In the genomic region with DNA sequence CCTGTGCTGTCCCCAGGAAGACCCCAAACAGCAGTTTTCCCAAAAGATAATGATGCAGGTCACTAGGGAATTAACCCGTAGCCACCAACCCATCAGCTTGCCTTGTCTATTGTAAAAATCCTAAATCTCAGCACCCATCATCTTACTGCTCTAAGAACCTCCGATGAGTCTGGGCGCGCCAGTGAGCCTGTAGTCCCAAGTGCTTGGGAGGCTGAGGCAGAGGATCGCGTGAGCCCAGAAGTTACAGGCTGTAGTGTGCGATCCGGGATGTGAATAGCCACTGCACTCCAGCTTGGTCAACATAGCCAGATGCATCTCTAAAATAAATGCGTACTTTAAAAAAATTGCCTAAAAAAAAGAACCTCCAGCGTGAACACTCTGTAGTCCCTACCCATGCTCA, we compare ENCODE assay signal across 9 cellular contexts. TPM values are rescaled to one million over a fixed set of nuclear protein-coding genes. Genes with fewer than 3 reads are reported as not detected.
DNase-seq lines count a peak whose midpoint lies in the region; ATAC-seq, FAIRE-seq and TF ChIP-seq lines count a peak whose summit lies in the region.
"Had no signal": no experiment of that assay in that cellular context is flagged by ENCODE, and none has a peak within 500 bp of the region (broad histone marks: within the 10 kb centered on the region; RNA-seq: fewer than 3 reads in every experiment).

No MANE protein-coding gene starts in this region.

- H3K4me1 Mint-ChIP-seq in astrocyte (ENCODE audit: low read depth, unreplicated experiment), result peaks cover 2% of the 10 kb centered on the region

- TF ChIP-seq RAD21 in HepG2 (CRISPR knock-in tag; IDR thresholded peaks at IDR 0.05), result no peak

- H3K4me2 ChIP-seq in astrocyte (ENCODE audit: low read length) (peak overlapping the region; percentile 88), HepG2 (ENCODE audit: low read depth, low read length) (peak overlapping the region; percentile 87)

- no peak overlapping the region for H3K27ac ChIP-seq in HUES6 (ENCODE audit: low read depth, low read length)
- H3K27ac ChIP-seq in astrocyte (ENCODE audit: low read depth, low read length), result no peak overlapping the region
- peak overlapping the region; percentile 86 for H3K27ac ChIP-seq in HepG2 (ENCODE audit: extremely low read length, insufficient read depth, low read length)
- H3K27ac ChIP-seq in spleen, result peak overlapping the region in 7 of 8 donors; percentile 10 to 79 (median 61)

- H3K79me2 ChIP-seq in astrocyte (ENCODE audit: insufficient read depth, low read length), result no peaks in the 10 kb centered on the region
- H3K79me2 ChIP-seq in HepG2 (ENCODE audit: insufficient read depth, low read length), result no peaks in the 10 kb centered on the region

- H4K20me1 ChIP-seq in astrocyte (ENCODE audit: insufficient read depth, low read length) (no peaks in the 10 kb centered on the region), HepG2 (ENCODE audit: insufficient read depth, low read length) (no peaks in the 10 kb centered on the region)

- ATAC-seq in HepG2, result peak; percentile 12
- ATAC-seq in HG03354 (IDR thresholded peaks at IDR 0.05; ENCODE audit: poor library complexity, severe bottlenecking, unreplicated experiment), result no peak
- no peak for ATAC-seq in GM19455 (IDR thresholded peaks at IDR 0.05; ENCODE audit: unreplicated experiment)

- H3K27ac Mint-ChIP-seq in astrocyte (ENCODE audit: unreplicated experiment), result no peak overlapping the region
- H3K27ac Mint-ChIP-seq: dendritic cell treated with granulocyte-macrophage colony-stimulating factor and Interleukin-4, amounts not matched to agents 40 ng/mL and 50 ng/mL, for 4 days had no signal

- H2AFZ ChIP-seq in astrocyte (ENCODE audit: low read depth, low read length), result no peak overlapping the region
- no peak overlapping the region for H2AFZ ChIP-seq in HepG2 (ENCODE audit: low read length)

- intact Hi-C loops in HepG2 (cut with micrococcal nuclease; ENCODE audit: unreplicated experiment), result no loop called here
- intact Hi-C loops in spleen (cut with DNase I; ENCODE audit: low total_unique reads), result no loop called here

- H3K4me3 ChIP-seq in HUES6 (ENCODE audit: low read depth, low read length), result peak overlapping the region; percentile 74
- H3K4me3 ChIP-seq in astrocyte (ENCODE audit: insufficient read depth, low read depth, low read length), result no peak overlapping the region
- H3K4me3 ChIP-seq in HepG2 (replicated peaks in 1 of 3; ENCODE audit: insufficient read depth in 1 of 3, low read depth in 2 of 3, low read length in 3 of 3), result peak overlapping the region; percentile 54 to 81 (median 71)
- peak overlapping the region in 7 of 8 donors; percentile 28 to 68 (median 41) for H3K4me3 ChIP-seq in spleen

- H3K36me3 Mint-ChIP-seq in astrocyte (ENCODE audit: low read depth, unreplicated experiment), result peaks cover 5% of the 10 kb centered on the region

- in situ Hi-C loops in HepG2 (cut with HindIII; ENCODE audit: extremely low pct_ligation_motif_present, low pct_unique_long_range_greater_than_20kb), result no loop called here

- CTCF ChIA-PET in HepG2 (lab: Yijun Ruan, JAX; ENCODE audit: low intra/inter-chr PET ratio, low total read pairs), result no interaction called here

- H3K4me3 Mint-ChIP-seq in astrocyte (ENCODE audit: unreplicated experiment), result peak overlapping the region; percentile 82
- H3K4me3 Mint-ChIP-seq: dendritic cell treated with granulocyte-macrophage colony-stimulating factor and Interleukin-4, amounts not matched to agents 40 ng/mL and 50 ng/mL, for 4 days had no signal

- POLR2A ChIA-PET in HepG2 (lab: Yijun Ruan, JAX), result interaction anchor here (1.2 to 1.6 kb wide), 4 partner anchors 9 to 24 kb away, joined by 4 to 7 read pairs (median 6); no protein-coding TSS in a partner anchor

- H3K9me3 ChIP-seq in HUES6 (ENCODE audit: control insufficient read depth, insufficient read depth, low read depth, low read length) (no peaks in the 10 kb centered on the region), astrocyte (ENCODE audit: insufficient read depth, low read depth, low read length) (no peaks in the 10 kb centered on the region), HepG2 (ENCODE audit: low read length) (no peaks in the 10 kb centered on the region), spleen (no peaks in the 10 kb centered on the region)

- H3K36me3 ChIP-seq in HUES6 (ENCODE audit: control insufficient read depth, insufficient read depth, low read length), result no peaks in the 10 kb centered on the region
- no peaks in the 10 kb centered on the region for H3K36me3 ChIP-seq in astrocyte (ENCODE audit: insufficient read depth, low read length)
- H3K36me3 ChIP-seq in HepG2 (replicated peaks in 1 of 2; ENCODE audit: control insufficient read depth in 1 of 2, insufficient read depth in 2 of 2, low read length in 2 of 2), result 0 out of 5 replicates have a peak, but pooled peaks cover 0 to 4% of the 10 kb centered on the region in 2 experiments
- peaks cover 0 to 15% (median 0%) of the 10 kb centered on the region in 6 donors for H3K36me3 ChIP-seq in spleen

- WGBS in HepG2 (ENCODE audit: low lambda C conversion rate), result 88% methylated on average over 10 of the region's 10 CpGs
- 77 to 91% (median 88%) methylated on average over 10 of the region's 10 CpGs for WGBS in spleen, 5 donors

- DNase-seq in astrocyte (ENCODE audit: low read depth) (no peak), HepG2 (ENCODE audit: low spot score) (no peak), spleen (no peak), germinal center (ENCODE audit: low spot score) (no peak)
- DNase-seq: GF-D8 had no signal

- H3K9me3 Mint-ChIP-seq in astrocyte (ENCODE audit: unreplicated experiment), result no peaks in the 10 kb centered on the region
- H3K9me3 Mint-ChIP-seq: dendritic cell treated with granulocyte-macrophage colony-stimulating factor and Interleukin-4, amounts not matched to agents 40 ng/mL and 50 ng/mL, for 4 days had no signal

- peaks cover 12% of the 10 kb centered on the region for H3K27me3 Mint-ChIP-seq in astrocyte (ENCODE audit: low read depth, unreplicated experiment)

- H3K27me3 ChIP-seq in HUES6 (ENCODE audit: control insufficient read depth, insufficient read depth, low read length), result no peaks in the 10 kb centered on the region
- H3K27me3 ChIP-seq in astrocyte (ENCODE audit: insufficient read depth, low read length), result no peaks in the 10 kb centered on the region
- no peaks in the 10 kb centered on the region for H3K27me3 ChIP-seq in HepG2 (ENCODE audit: control insufficient read depth in 1 of 2, insufficient read depth in 2 of 2, low read length in 2 of 2)
- peaks cover 0 to 22% (median 8%) of the 10 kb centered on the region in 7 donors for H3K27me3 ChIP-seq in spleen (replicated peaks in 1 of 7)

- no peak for FAIRE-seq in astrocyte (lab: Jason Lieb, UNC)
- no peak for FAIRE-seq in HepG2 (lab: Jason Lieb, UNC)

- H3K4me1 ChIP-seq in HUES6 (ENCODE audit: control insufficient read depth, insufficient read depth, low read length) (peaks cover 13% of the 10 kb centered on the region), astrocyte (ENCODE audit: insufficient read depth, low read length) (peaks cover 6% of the 10 kb centered on the region), HepG2 (ENCODE audit: insufficient read depth, low read length) (peaks cover 20% of the 10 kb centered on the region), spleen (peaks cover 0 to 22% (median 12%) of the 10 kb centered on the region in 6 donors)

- TF ChIP-seq POLR2A in HepG2 (IDR thresholded peaks at IDR 0.05; ENCODE audit: insufficient read depth in 1 of 2, low read depth in 2 of 2, low read length in 2 of 2) (no peak), spleen (IDR thresholded peaks at IDR 0.05) (no peak)

- H3K9ac ChIP-seq in HUES6 (ENCODE audit: low read length) (peak overlapping the region; percentile 64), astrocyte (ENCODE audit: low read length) (no peak overlapping the region), HepG2 (ENCODE audit: insufficient read depth, low read depth, low read length) (peak overlapping the region; percentile 76)

- TF ChIP-seq CTCF in astrocyte (IDR thresholded peaks at IDR 0.05; ENCODE audit: insufficient read depth, low read depth, low read length), result no peak
- no peak for TF ChIP-seq CTCF in HepG2 (CRISPR knock-in tag; IDR thresholded peaks at IDR 0.05)
- no peak for TF ChIP-seq CTCF in spleen (IDR thresholded peaks at IDR 0.05 in 8 of 11, conservative IDR thresholded peaks at IDR 0.05 in 3 of 11)

- no peak for TF ChIP-seq EP300 in HepG2 (IDR thresholded peaks at IDR 0.05; ENCODE audit: low read depth in 2 of 2, low read length in 2 of 2)
- TF ChIP-seq EP300 in HepG2 (CRISPR knock-in tag; IDR thresholded peaks at IDR 0.05; ENCODE audit: borderline replicate concordance), result no peak

- no TSS peak for BruUV-seq in HepG2 (replicated peaks; lab: Mats Ljungman, UMichigan)

RNA-seq across cellular contexts. Expression of a gene that starts 1.0 kb away (rescaled TPM):
- 0.34 and 0.64 TPM in 2 replicates for total RNA-seq in astrocyte
- 17.4 and 27.3 TPM in 2 replicates for total RNA-seq in HepG2 (2016; rRNA removed; fragmentation: Illumina TruSeq; extraction: Trizol)
- 6.0 and 6.4 TPM in 2 replicates for total RNA-seq in HepG2 (2016; cell fraction: cytosol; rRNA removed; fragmentation: Illumina TruSeq; extraction: Trizol; ENCODE audit: low read depth)
- 18.5 and 26.0 TPM in 2 replicates for total RNA-seq in HepG2 (2016; cell fraction: insoluble cytoplasmic fraction; rRNA removed; fragmentation: Illumina TruSeq; extraction: Trizol)
- 10.3 and 11.3 TPM in 2 replicates for total RNA-seq in HepG2 (2016; cell fraction: membrane; rRNA removed; fragmentation: Illumina TruSeq; extraction: Trizol)
- total RNA-seq in HepG2 (2016; cell fraction: nucleus; rRNA removed; fragmentation: Illumina TruSeq; extraction: Trizol), result 8.2 and 11.9 TPM in 2 replicates
- 8.3 and 8.7 TPM in 2 replicates for polyA plus RNA-seq in HepG2 (2011; rRNA removed)
- 5.8 and 7.5 TPM in 2 replicates for polyA plus RNA-seq in HepG2 (2011; cell fraction: cytosol; rRNA removed)
- 3.2 and 3.9 TPM in 2 replicates for polyA plus RNA-seq in HepG2 (2011; cell fraction: nucleus; rRNA removed)
- polyA plus RNA-seq in HepG2 (2012), result 11.6 and 20.7 TPM in 2 replicates
- 4.8 and 5.8 TPM in 2 replicates for polyA plus RNA-seq in HepG2 (2016; cell fraction: cytosol; fragmentation: Illumina TruSeq; extraction: Trizol; ENCODE audit: low read depth)
- polyA plus RNA-seq in HepG2 (2016; cell fraction: insoluble cytoplasmic fraction; fragmentation: Illumina TruSeq; extraction: Trizol; ENCODE audit: low read depth), result 26.9 and 30.9 TPM in 2 replicates
- 9.9 and 10.8 TPM in 2 replicates for polyA plus RNA-seq in HepG2 (2016; cell fraction: membrane; fragmentation: Illumina TruSeq; extraction: Trizol; ENCODE audit: low read depth)
- 14.1 and 15.2 TPM in 2 replicates for polyA plus RNA-seq in HepG2 (2016; cell fraction: nucleus; fragmentation: Illumina TruSeq; extraction: Trizol; ENCODE audit: insufficient read depth, low read depth)
- polyA minus RNA-seq in HepG2 (2011; rRNA and poly(A)+ RNA removed; ENCODE audit: low replicate concordance), result 4.1 TPM in 1 of 2 replicates, not detected in the other
- polyA minus RNA-seq in HepG2 (2011; cell fraction: cytosol; rRNA and poly(A)+ RNA removed), result 2.7 and 3.0 TPM in 2 replicates
- 5.3 and 7.8 TPM in 2 replicates for polyA minus RNA-seq in HepG2 (2011; cell fraction: nucleus; rRNA and poly(A)+ RNA removed)
- total RNA-seq in spleen, result 10 to 100 TPM in 4 of 7 donors, 1 to 10 TPM in 3; 4.3 to 19.0 (median 10.4) TPM
- 10 to 100 TPM in 1 of 3 donors, 1 to 10 TPM in 2; 6.3 to 16.6 (median 8.7) TPM for polyA plus RNA-seq in spleen

RNA-seq across cellular contexts. Expression of a gene that starts 16.2 kb away (rescaled TPM):
- total RNA-seq in astrocyte (10.9 and 11.3 TPM in 2 replicates), HepG2 (2016; rRNA removed; fragmentation: Illumina TruSeq; extraction: Trizol) (23.8 and 28.8 TPM in 2 replicates), spleen (10 to 100 TPM; 18.8 to 32.7 (median 27.2) TPM)
- total RNA-seq in HepG2 (2016; cell fraction: cytosol; rRNA removed; fragmentation: Illumina TruSeq; extraction: Trizol; ENCODE audit: low read depth), result 3.8 and 4.1 TPM in 2 replicates
- total RNA-seq in HepG2 (2016; cell fraction: insoluble cytoplasmic fraction; rRNA removed; fragmentation: Illumina TruSeq; extraction: Trizol), result 23.3 and 33.1 TPM in 2 replicates
- total RNA-seq in HepG2 (2016; cell fraction: membrane; rRNA removed; fragmentation: Illumina TruSeq; extraction: Trizol), result 10.2 and 12.8 TPM in 2 replicates
- 12.8 and 13.6 TPM in 2 replicates for total RNA-seq in HepG2 (2016; cell fraction: nucleus; rRNA removed; fragmentation: Illumina TruSeq; extraction: Trizol)
- polyA plus RNA-seq in HepG2 (2011; rRNA removed) (29.4 and 33.6 TPM in 2 replicates), spleen (10 to 100 TPM; 20.6 to 44.8 (median 28.0) TPM)
- 28.0 and 35.3 TPM in 2 replicates for polyA plus RNA-seq in HepG2 (2011; cell fraction: cytosol; rRNA removed)
- 12.6 and 16.4 TPM in 2 replicates for polyA plus RNA-seq in HepG2 (2011; cell fraction: nucleus; rRNA removed)
- 27.9 and 31.1 TPM in 2 replicates for polyA plus RNA-seq in HepG2 (2012)
- polyA plus RNA-seq in HepG2 (2016; cell fraction: cytosol; fragmentation: Illumina TruSeq; extraction: Trizol; ENCODE audit: low read depth), result 5.4 and 5.8 TPM in 2 replicates
- 32.6 and 40.5 TPM in 2 replicates for polyA plus RNA-seq in HepG2 (2016; cell fraction: insoluble cytoplasmic fraction; fragmentation: Illumina TruSeq; extraction: Trizol; ENCODE audit: low read depth)
- polyA plus RNA-seq in HepG2 (2016; cell fraction: membrane; fragmentation: Illumina TruSeq; extraction: Trizol; ENCODE audit: low read depth), result 10.3 and 13.0 TPM in 2 replicates
- 19.0 and 22.2 TPM in 2 replicates for polyA plus RNA-seq in HepG2 (2016; cell fraction: nucleus; fragmentation: Illumina TruSeq; extraction: Trizol; ENCODE audit: insufficient read depth, low read depth)
- polyA minus RNA-seq in HepG2 (2011; rRNA and poly(A)+ RNA removed; ENCODE audit: low replicate concordance), result 9.9 and 17.1 TPM in 2 replicates
- 7.5 and 8.2 TPM in 2 replicates for polyA minus RNA-seq in HepG2 (2011; cell fraction: cytosol; rRNA and poly(A)+ RNA removed)
- 26.7 and 33.2 TPM in 2 replicates for polyA minus RNA-seq in HepG2 (2011; cell fraction: nucleus; rRNA and poly(A)+ RNA removed)

RNA-seq across cellular contexts. Expression of a gene that starts 33.0 kb away (rescaled TPM):
- not detected in 2 replicates for total RNA-seq in astrocyte
- total RNA-seq in HepG2 (2016; rRNA removed; fragmentation: Illumina TruSeq; extraction: Trizol), result 0.13 and 0.14 TPM in 2 replicates
- 0.18 TPM in 1 of 2 replicates, not detected in the other for total RNA-seq in HepG2 (2016; cell fraction: cytosol; rRNA removed; fragmentation: Illumina TruSeq; extraction: Trizol; ENCODE audit: low read depth)
- total RNA-seq in HepG2 (2016; cell fraction: insoluble cytoplasmic fraction; rRNA removed; fragmentation: Illumina TruSeq; extraction: Trizol), result 0.15 TPM in 1 of 2 replicates, not detected in the other
- total RNA-seq in HepG2 (2016; cell fraction: membrane; rRNA removed; fragmentation: Illumina TruSeq; extraction: Trizol), result 0.14 TPM in 1 of 2 replicates, not detected in the other
- total RNA-seq in HepG2 (2016; cell fraction: nucleus; rRNA removed; fragmentation: Illumina TruSeq; extraction: Trizol), result not detected in 2 replicates
- 1.1 and 3.5 TPM in 2 replicates for polyA plus RNA-seq in HepG2 (2011; rRNA removed)
- 0.87 and 3.2 TPM in 2 replicates for polyA plus RNA-seq in HepG2 (2011; cell fraction: cytosol; rRNA removed)
- polyA plus RNA-seq in HepG2 (2011; cell fraction: nucleus; rRNA removed), result 0.51 and 2.0 TPM in 2 replicates
- 8.8 and 14.0 TPM in 2 replicates for polyA plus RNA-seq in HepG2 (2012)
- polyA plus RNA-seq in HepG2 (2016; cell fraction: cytosol; fragmentation: Illumina TruSeq; extraction: Trizol; ENCODE audit: low read depth), result 0.08 and 0.10 TPM in 2 replicates
- polyA plus RNA-seq in HepG2 (2016; cell fraction: insoluble cytoplasmic fraction; fragmentation: Illumina TruSeq; extraction: Trizol; ENCODE audit: low read depth), result 0.16 TPM in 1 of 2 replicates, not detected in the other
- 1.4 TPM in 1 of 2 replicates, not detected in the other for polyA plus RNA-seq in HepG2 (2016; cell fraction: membrane; fragmentation: Illumina TruSeq; extraction: Trizol; ENCODE audit: low read depth)
- 0.57 TPM in 1 of 2 replicates, not detected in the other for polyA plus RNA-seq in HepG2 (2016; cell fraction: nucleus; fragmentation: Illumina TruSeq; extraction: Trizol; ENCODE audit: insufficient read depth, low read depth)
- polyA minus RNA-seq in HepG2 (2011; rRNA and poly(A)+ RNA removed; ENCODE audit: low replicate concordance), result 1.7 TPM in 1 of 2 replicates, not detected in the other
- 0.44 and 2.8 TPM in 2 replicates for polyA minus RNA-seq in HepG2 (2011; cell fraction: cytosol; rRNA and poly(A)+ RNA removed)
- 0.39 and 1.5 TPM in 2 replicates for polyA minus RNA-seq in HepG2 (2011; cell fraction: nucleus; rRNA and poly(A)+ RNA removed)
- 1 to 10 TPM in 1 of 7 donors, not detected in 6; 1.0 TPM for total RNA-seq in spleen
- polyA plus RNA-seq in spleen, result under 1 TPM in 2 of 3 donors, not detected in 1; 0.20 to 0.30 TPM

RNA-seq across cellular contexts. Expression of a gene that starts 47.9 kb away (rescaled TPM):
- 9.9 and 10.6 TPM in 2 replicates for total RNA-seq in astrocyte
- total RNA-seq in HepG2 (2016; rRNA removed; fragmentation: Illumina TruSeq; extraction: Trizol), result 3.4 and 9.0 TPM in 2 replicates
- total RNA-seq in HepG2 (2016; cell fraction: cytosol; rRNA removed; fragmentation: Illumina TruSeq; extraction: Trizol; ENCODE audit: low read depth), result 1.8 and 2.3 TPM in 2 replicates
- 3.0 and 9.2 TPM in 2 replicates for total RNA-seq in HepG2 (2016; cell fraction: insoluble cytoplasmic fraction; rRNA removed; fragmentation: Illumina TruSeq; extraction: Trizol)
- total RNA-seq in HepG2 (2016; cell fraction: membrane; rRNA removed; fragmentation: Illumina TruSeq; extraction: Trizol), result 4.6 and 5.3 TPM in 2 replicates
- 13.9 and 15.9 TPM in 2 replicates for total RNA-seq in HepG2 (2016; cell fraction: nucleus; rRNA removed; fragmentation: Illumina TruSeq; extraction: Trizol)
- polyA plus RNA-seq in HepG2 (2011; rRNA removed), result 7.1 and 9.2 TPM in 2 replicates
- polyA plus RNA-seq in HepG2 (2011; cell fraction: cytosol; rRNA removed), result 5.6 and 7.4 TPM in 2 replicates
- 13.5 and 15.9 TPM in 2 replicates for polyA plus RNA-seq in HepG2 (2011; cell fraction: nucleus; rRNA removed)
- polyA plus RNA-seq in HepG2 (2012), result 11.1 and 11.8 TPM in 2 replicates
- polyA plus RNA-seq in HepG2 (2016; cell fraction: cytosol; fragmentation: Illumina TruSeq; extraction: Trizol; ENCODE audit: low read depth), result 1.2 TPM in 2 replicates
- 4.0 and 4.9 TPM in 2 replicates for polyA plus RNA-seq in HepG2 (2016; cell fraction: insoluble cytoplasmic fraction; fragmentation: Illumina TruSeq; extraction: Trizol; ENCODE audit: low read depth)
- polyA plus RNA-seq in HepG2 (2016; cell fraction: membrane; fragmentation: Illumina TruSeq; extraction: Trizol; ENCODE audit: low read depth), result 2.7 and 2.8 TPM in 2 replicates
- polyA plus RNA-seq in HepG2 (2016; cell fraction: nucleus; fragmentation: Illumina TruSeq; extraction: Trizol; ENCODE audit: insufficient read depth, low read depth), result 12.3 and 12.4 TPM in 2 replicates
- 27.8 and 28.3 TPM in 2 replicates for polyA minus RNA-seq in HepG2 (2011; rRNA and poly(A)+ RNA removed; ENCODE audit: low replicate concordance)
- polyA minus RNA-seq in HepG2 (2011; cell fraction: cytosol; rRNA and poly(A)+ RNA removed), result 8.1 and 9.1 TPM in 2 replicates
- polyA minus RNA-seq in HepG2 (2011; cell fraction: nucleus; rRNA and poly(A)+ RNA removed), result 17.9 and 20.6 TPM in 2 replicates
- total RNA-seq in spleen, result 1 to 10 TPM; 6.8 to 9.9 (median 8.7) TPM
- polyA plus RNA-seq in spleen, result 1 to 10 TPM in 2 of 3 donors, under 1 TPM in 1; 0.65 to 1.1 (median 1.0) TPM

Comparison
In these comparisons a context has a peak if more than half of its experiments do, and no peak if none do; other contexts are left out.
1. H3K27ac ChIP-seq: peak in HepG2 (single experiment) and spleen (7 of 8); none in HUES6 (single experiment) and astrocyte (single experiment).